13 cellular contexts compared by ENCODE assay signal in genomic region chr17:14201087-14201486, GRCh38. TPM values are rescaled to one million over a fixed set of nuclear protein-coding genes. Genes with fewer than 3 reads are reported as not detected.
DNase-seq lines count a peak whose midpoint lies in the region; ATAC-seq and TF ChIP-seq lines count a peak whose summit lies in the region.
"Had no signal": no experiment of that assay in that cellular context is flagged by ENCODE, and none has a peak within 500 bp of the region (broad histone marks: within the 10 kb centered on the region; RNA-seq: fewer than 3 reads in every experiment).

No MANE protein-coding gene starts in this region.

- H3K9me3 Mint-ChIP-seq in activated CD8-positive, alpha-beta T cell treated with anti-CD3 and anti-CD28 coated beads for 36 hours: no peaks in the 10 kb centered on the region
- peaks cover 0 to 3% of the 10 kb centered on the region in 2 donors for H3K9me3 Mint-ChIP-seq in stimulated activated naive CD8-positive, alpha-beta T cell treated with anti-CD3 and anti-CD28 coated beads, Interleukin-15, amount 100 ng/mL, for 72 hours

- CTCF ChIA-PET in activated CD8-positive, alpha-beta T cell treated with anti-CD3 and anti-CD28 coated beads for 36 hours (lab: Charles Lee): interaction anchor here (1.0 to 1.1 kb wide), 2 partner anchors 100 to 111 kb away, joined by 3 read pairs; partner anchors contain the start of gene HS3ST3B1

- H3K4me3 Mint-ChIP-seq in activated CD8-positive, alpha-beta T cell treated with anti-CD3 and anti-CD28 coated beads for 36 hours: no peak overlapping the region
- peak overlapping the region; percentile 59 to 78 for H3K4me3 Mint-ChIP-seq in stimulated activated naive CD8-positive, alpha-beta T cell treated with anti-CD3 and anti-CD28 coated beads, Interleukin-15, amount 100 ng/mL, for 72 hours

- ATAC-seq in activated CD8-positive, alpha-beta T cell treated with anti-CD3 and anti-CD28 coated beads for 36 hours: peak; percentile 19
- peak; percentile 44 for ATAC-seq in stimulated activated naive CD8-positive, alpha-beta T cell treated with anti-CD3 and anti-CD28 coated beads, Interleukin-15, amount 100 ng/mL, for 72 hours
- no peak for ATAC-seq in HG03175 (IDR thresholded peaks at IDR 0.05; ENCODE audit: unreplicated experiment)
- ATAC-seq: left lobe of liver had no signal

- no peaks in the 10 kb centered on the region for H3K36me3 ChIP-seq in H7 (replicated peaks; ENCODE audit: control insufficient read depth, insufficient read depth, low read length)
- H3K36me3 ChIP-seq: thyroid gland had no signal

- H3K36me3 Mint-ChIP-seq in activated CD8-positive, alpha-beta T cell treated with anti-CD3 and anti-CD28 coated beads for 36 hours (ENCODE audit: low read depth): peaks cover 38% of the 10 kb centered on the region

- peak overlapping the region; percentile 80 for H3K27ac Mint-ChIP-seq in activated CD8-positive, alpha-beta T cell treated with anti-CD3 and anti-CD28 coated beads for 36 hours
- H3K27ac Mint-ChIP-seq in stimulated activated naive CD8-positive, alpha-beta T cell treated with anti-CD3 and anti-CD28 coated beads, Interleukin-15, amount 100 ng/mL, for 72 hours: peak overlapping the region; percentile 76 to 89

- TF ChIP-seq CTCF in activated CD8-positive, alpha-beta T cell treated with anti-CD3 and anti-CD28 coated beads for 36 hours (IDR thresholded peaks at IDR 0.05): no peak
- TF ChIP-seq CTCF in fibroblast of the aortic adventitia (IDR thresholded peaks at IDR 0.05; ENCODE audit: insufficient read depth, low read length): no peak

- intact Hi-C loops in activated CD8-positive, alpha-beta T cell treated with anti-CD3 and anti-CD28 coated beads for 36 hours (cut with micrococcal nuclease): loop anchor here (10.0 kb wide), 2 partner anchors 86 to 136 kb away; partner anchors contain the start of gene COX10

- peak; percentile 57 for DNase-seq in activated CD8-positive, alpha-beta memory T cell treated with anti-CD3 and anti-CD28 coated beads for 24 hours
- no peak for DNase-seq in activated CD8-positive, alpha-beta memory T cell treated with anti-CD3 and anti-CD28 coated beads, Interleukin-2, amount 50 U/mL, for 48 hours
- DNase-seq in activated CD8-positive, alpha-beta T cell treated with anti-CD3 and anti-CD28 coated beads for 36 hours: peak; percentile 71
- DNase-seq in fibroblast of the aortic adventitia (ENCODE audit: low read depth): peak; percentile 45
- peak in 1 of 2 donors; percentile 57 for DNase-seq in stimulated activated naive CD8-positive, alpha-beta T cell treated with anti-CD3 and anti-CD28 coated beads, Interleukin-15, amount 100 ng/mL, for 72 hours
- no peak for DNase-seq in H7
- DNase-seq in NK-92 treated with Interleukin-12 subunit alpha and Interleukin-12 subunit beta, amount 100 ng/mL, for 24 hours (lab: John Stamatoyannopoulos, UW): no peak
- DNase-seq: ACHN, NCI-H1417, RPMI8226, thyroid gland had no signal

- H3K4me3 ChIP-seq in fibroblast of the aortic adventitia (ENCODE audit: low read depth, low read length): no peak overlapping the region
- no peak overlapping the region for H3K4me3 ChIP-seq in H7 (ENCODE audit: insufficient read depth, low read depth, low read length)
- H3K4me3 ChIP-seq: thyroid gland had no signal

- no peaks in the 10 kb centered on the region for H3K27me3 Mint-ChIP-seq in activated CD8-positive, alpha-beta T cell treated with anti-CD3 and anti-CD28 coated beads for 36 hours
- no peaks in the 10 kb centered on the region for H3K27me3 Mint-ChIP-seq in stimulated activated naive CD8-positive, alpha-beta T cell treated with anti-CD3 and anti-CD28 coated beads, Interleukin-15, amount 100 ng/mL, for 72 hours

- H3K27me3 ChIP-seq in H7 (ENCODE audit: control insufficient read depth, insufficient read depth, low read length): no peaks in the 10 kb centered on the region
- H3K27me3 ChIP-seq: thyroid gland had no signal

- H3K4me1 Mint-ChIP-seq in activated CD8-positive, alpha-beta T cell treated with anti-CD3 and anti-CD28 coated beads for 36 hours (ENCODE audit: low read depth): peaks cover 97% of the 10 kb centered on the region
- peaks cover 100% of the 10 kb centered on the region for H3K4me1 Mint-ChIP-seq in stimulated activated naive CD8-positive, alpha-beta T cell treated with anti-CD3 and anti-CD28 coated beads, Interleukin-15, amount 100 ng/mL, for 72 hours

- POLR2A ChIA-PET in activated CD8-positive, alpha-beta T cell treated with anti-CD3 and anti-CD28 coated beads for 36 hours (lab: Charles Lee): no interaction called here

RNA-seq across cellular contexts. Expression of gene CDRT15, which starts 35.6 kb away (rescaled TPM):
- not detected for total RNA-seq in activated CD8-positive, alpha-beta T cell treated with anti-CD3 and anti-CD28 coated beads for 36 hours
- not detected in 2 replicates for total RNA-seq in fibroblast of the aortic adventitia (ENCODE audit: low replicate concordance)
- total RNA-seq in H7 (2014; rRNA removed; shearing (Covaris generic)): not detected in 2 replicates
- total RNA-seq: left lobe of liver, thyroid gland had no signal

Comparison
In these comparisons a context has a peak if more than half of its experiments do, and no peak if none do; other contexts are left out.
1. DNase-seq: peak in activated CD8-positive, alpha-beta memory T cell treated with anti-CD3 and anti-CD28 coated beads for 24 hours (single experiment), activated CD8-positive, alpha-beta T cell treated with anti-CD3 and anti-CD28 coated beads for 36 hours (single experiment) and fibroblast of the aortic adventitia (single experiment); none in activated CD8-positive, alpha-beta memory T cell treated with anti-CD3 and anti-CD28 coated beads, Interleukin-2, amount 50 U/mL, for 48 hours (single experiment), H7 (single experiment) and NK-92 treated with Interleukin-12 subunit alpha and Interleukin-12 subunit beta, amount 100 ng/mL, for 24 hours (single experiment).